8 cellular contexts compared by ENCODE assay signal in the genomic region with DNA sequence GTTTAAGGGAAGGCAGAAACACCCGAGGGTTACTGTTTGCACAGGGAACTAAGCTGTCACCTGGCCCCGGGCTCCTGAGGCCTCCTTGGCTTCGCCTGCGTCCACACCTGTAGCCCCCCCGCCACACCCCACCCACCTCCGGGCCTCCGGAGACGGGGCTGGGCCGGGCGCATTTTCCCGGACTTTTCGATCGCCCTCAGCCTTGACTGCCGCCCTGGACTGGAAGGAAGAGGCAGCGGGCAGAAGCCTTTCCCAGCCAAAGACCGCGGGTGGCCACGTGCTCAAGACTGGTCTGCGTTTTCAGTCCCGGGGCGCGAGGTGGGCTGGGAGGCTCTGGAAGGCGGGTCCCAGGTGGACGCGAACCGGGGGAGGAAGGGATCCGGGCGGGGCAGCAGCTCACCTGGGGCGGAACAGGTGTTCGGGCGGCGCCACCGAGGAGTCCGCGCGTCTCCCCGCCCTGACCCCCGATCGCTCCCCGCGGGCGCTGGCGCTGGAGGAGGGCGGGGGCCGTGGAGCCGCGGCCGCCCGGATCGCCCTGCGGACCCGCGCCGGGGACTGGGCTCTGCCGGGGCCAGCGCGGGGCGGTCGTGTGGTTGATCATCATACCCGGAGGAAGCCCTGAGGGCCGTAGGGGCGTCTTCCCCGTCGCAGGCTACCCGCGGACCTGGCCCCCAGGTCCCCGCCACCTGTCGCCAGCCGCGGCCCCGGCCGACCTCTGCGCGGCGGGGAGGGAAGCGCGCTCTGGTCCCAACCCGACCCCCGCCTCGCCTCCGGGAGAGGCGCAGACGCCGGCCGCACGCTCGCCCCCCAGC. TPM values are rescaled to one million over a fixed set of nuclear protein-coding genes. Genes with fewer than 3 reads are reported as not detected.
DNase-seq lines count a peak whose midpoint lies in the region; ATAC-seq, FAIRE-seq and TF ChIP-seq lines count a peak whose summit lies in the region.

No MANE protein-coding gene starts in this region.

- FAIRE-seq in RCC 7860 (lab: Jason Lieb, UNC), result no peak

- H3K27ac ChIP-seq in HL-60 (replicated peaks), result peak overlapping the region; percentile 67
- H3K27ac ChIP-seq in left ventricle myocardium inferior (replicated peaks), result peak overlapping the region; percentile 88

- peak overlapping the region; percentile 79 for H3K27ac Mint-ChIP-seq in activated naive CD8-positive, alpha-beta T cell treated with anti-CD3 and anti-CD28 coated beads for 36 hours
- peak overlapping the region; percentile 99 for H3K27ac Mint-ChIP-seq in progenitor cell of endocrine pancreas

- no peaks in the 10 kb centered on the region for H3K36me3 ChIP-seq in left ventricle myocardium inferior

- H3K4me1 ChIP-seq in left ventricle myocardium inferior, result peaks cover 53% of the 10 kb centered on the region

- peaks cover 20% of the 10 kb centered on the region for H3K4me1 Mint-ChIP-seq in activated naive CD8-positive, alpha-beta T cell treated with anti-CD3 and anti-CD28 coated beads for 36 hours
- H3K4me1 Mint-ChIP-seq in progenitor cell of endocrine pancreas (ENCODE audit: low read depth), result peaks cover 8% of the 10 kb centered on the region

- intact Hi-C loops in left ventricle myocardium inferior (cut with micrococcal nuclease), result loop anchor here (5.0 to 10.0 kb wide), 4 partner anchors 470 to 1588 kb away; no protein-coding TSS in a partner anchor

- no peaks in the 10 kb centered on the region for H3K27me3 ChIP-seq in HL-60 (ENCODE audit: insufficient read depth, poor library complexity, severe bottlenecking)
- peaks cover 1% of the 10 kb centered on the region for H3K27me3 ChIP-seq in left ventricle myocardium inferior (ENCODE audit: low read depth)

- peak; percentile 51 for DNase-seq in Daoy (ENCODE audit: low read depth)
- peak in 1 of 2 experiments; percentile 56 for DNase-seq in HL-60 (ENCODE audit: low read depth in 1 of 2, low spot score in 1 of 2)
- DNase-seq in RCC 7860 (ENCODE audit: low spot score), result peak; percentile 43
- DNase-seq in activated naive CD8-positive, alpha-beta T cell treated with anti-CD3 and anti-CD28 coated beads for 36 hours, result peak; percentile 49
- peak; percentile 48 for DNase-seq in left ventricle myocardium inferior
- peak; percentile 68 for DNase-seq in progenitor cell of endocrine pancreas (ENCODE audit: low spot score, unreplicated experiment)

- no peak for TF ChIP-seq CTCF in HL-60 (IDR thresholded peaks at IDR 0.05; ENCODE audit: insufficient read depth, low read length)
- no peak for TF ChIP-seq CTCF in left ventricle myocardium inferior (IDR thresholded peaks at IDR 0.05; ENCODE audit: borderline replicate concordance)
- no peak for TF ChIP-seq CTCF in progenitor cell of endocrine pancreas (IDR thresholded peaks at IDR 0.05; ENCODE audit: unreplicated experiment)

- H3K4me3 Mint-ChIP-seq in activated naive CD8-positive, alpha-beta T cell treated with anti-CD3 and anti-CD28 coated beads for 36 hours, result peak overlapping the region; percentile 75
- H3K4me3 Mint-ChIP-seq in progenitor cell of endocrine pancreas (ENCODE audit: low read depth), result peak overlapping the region; percentile 100

- no peaks in the 10 kb centered on the region for H3K9me3 ChIP-seq in left ventricle myocardium inferior (replicated peaks)

- peak overlapping the region; percentile 90 for H3K4me3 ChIP-seq in HL-60 (replicated peaks; ENCODE audit: insufficient read depth, low read length)
- peak overlapping the region; percentile 81 for H3K4me3 ChIP-seq in left ventricle myocardium inferior

- peaks cover 18% of the 10 kb centered on the region for H3K36me3 Mint-ChIP-seq in activated naive CD8-positive, alpha-beta T cell treated with anti-CD3 and anti-CD28 coated beads for 36 hours
- peaks cover 27% of the 10 kb centered on the region for H3K36me3 Mint-ChIP-seq in progenitor cell of endocrine pancreas (ENCODE audit: insufficient read depth)

- ATAC-seq in HG03280 (IDR thresholded peaks at IDR 0.05; ENCODE audit: unreplicated experiment) (no peak), GM19455 (IDR thresholded peaks at IDR 0.05; ENCODE audit: unreplicated experiment) (no peak)

- H3K9me3 Mint-ChIP-seq in activated naive CD8-positive, alpha-beta T cell treated with anti-CD3 and anti-CD28 coated beads for 36 hours, result no peaks in the 10 kb centered on the region
- H3K9me3 Mint-ChIP-seq in progenitor cell of endocrine pancreas (ENCODE audit: low read depth), result no peaks in the 10 kb centered on the region

- peaks cover 2% of the 10 kb centered on the region for H3K27me3 Mint-ChIP-seq in activated naive CD8-positive, alpha-beta T cell treated with anti-CD3 and anti-CD28 coated beads for 36 hours
- H3K27me3 Mint-ChIP-seq in progenitor cell of endocrine pancreas, result no peaks in the 10 kb centered on the region

RNA-seq across cellular contexts. Expression of gene ID2, which starts 3.2 kb away (rescaled TPM):
- total RNA-seq in Daoy (2014; rRNA removed; shearing (Covaris generic)), result 14.3 and 33.0 TPM in 2 replicates
- total RNA-seq in activated naive CD8-positive, alpha-beta T cell treated with anti-CD3 and anti-CD28 coated beads for 36 hours, result 10 to 100 TPM; 61.1 to 62.5 TPM
- total RNA-seq in left ventricle myocardium inferior (32.2 TPM), progenitor cell of endocrine pancreas (292 and 304 TPM in 2 replicates)
